In genomic region chr12:44476683-44477082, GRCh38 we compare ENCODE assay signal across 20 cellular contexts.
A peak's percentile ranks its signal among the peaks of the same experiment; 100 is the strongest.
DNase-seq lines count a peak whose midpoint lies in the region; ATAC-seq and TF ChIP-seq lines count a peak whose summit lies in the region.
"Had no signal": no experiment of that assay in that cellular context is flagged by ENCODE, and none has a peak within 500 bp of the region (broad histone marks: within the 10 kb centered on the region; RNA-seq: fewer than 3 reads in every experiment).

No MANE protein-coding gene starts in this region.

- H3K9me3 ChIP-seq in adipocyte (ENCODE audit: control insufficient read depth, low read length), result peaks cover 33% of the 10 kb centered on the region
- H3K9me3 ChIP-seq: BE2C, HAP-1 had no signal

- H3K4me1 ChIP-seq in adipocyte (ENCODE audit: control insufficient read depth, insufficient read depth, low read length), result no peaks in the 10 kb centered on the region
- H3K4me1 ChIP-seq: A549; BE2C; BLaER1 treated with 17β-estradiol and CSF1 and Interleukin-3, amounts not matched to agents 10 nM and 100 nM; HAP-1 had no signal

- no peak overlapping the region for H3K9ac ChIP-seq in adipocyte (ENCODE audit: low read length)
- H3K9ac ChIP-seq: BLaER1 treated with 17β-estradiol and CSF1 and Interleukin-3, amounts not matched to agents 10 nM and 100 nM; GM23248 had no signal

- no peak for ATAC-seq in HG03108 (IDR thresholded peaks at IDR 0.05; ENCODE audit: unreplicated experiment)
- ATAC-seq: A549 had no signal

- H3K4me3 ChIP-seq in adipocyte (ENCODE audit: low read length), result no peak overlapping the region
- H3K4me3 ChIP-seq: A549; BLaER1 treated with 17β-estradiol and CSF1 and Interleukin-3, amounts not matched to agents 10 nM and 100 nM; GM23248; HAP-1 had no signal

- TF ChIP-seq CTCF in GM12873 (IDR thresholded peaks at IDR 0.05; ENCODE audit: insufficient read depth, low read depth, low read length, missing control alignments), result peak; percentile 19

- H3K27me3 ChIP-seq in adipocyte (replicated peaks; ENCODE audit: control insufficient read depth, insufficient read depth, low read length), result no peaks in the 10 kb centered on the region
- H3K27me3 ChIP-seq: BE2C; BLaER1 treated with 17β-estradiol and CSF1 and Interleukin-3, amounts not matched to agents 10 nM and 100 nM had no signal

- H3K36me3 ChIP-seq in adipocyte (ENCODE audit: control insufficient read depth, insufficient read depth, low read length, severe bottlenecking), result no peaks in the 10 kb centered on the region
- H3K36me3 ChIP-seq: BE2C; BLaER1 treated with 17β-estradiol and CSF1 and Interleukin-3, amounts not matched to agents 10 nM and 100 nM; HAP-1 had no signal

- DNase-seq in DMS53 (lab: John Stamatoyannopoulos, UW) (peak; percentile 41), DMS53 treated with DMSO at 0.1 percent for 48 hours (lab: John Stamatoyannopoulos, UW; ENCODE audit: unreplicated experiment) (no peak), adipocyte (ENCODE audit: low read depth) (peak; percentile 1), NCI-H510A treated with DMSO at 0.1 percent for 48 hours (lab: John Stamatoyannopoulos, UW) (no peak)
- DNase-seq in activated naive CD4-positive, alpha-beta T cell treated with Interleukin-2 at 50 U/mL for 16 hours, result no peak
- DNase-seq: ACHN; AML-193; BE2C; CD4-positive, alpha-beta T cell; CD8-positive, alpha-beta memory T cell; DMS79; EL; GDM1; GM23248; HFFc6 had no signal

Comparison
In these comparisons a context has a peak if more than half of its experiments do, and no peak if none do; other contexts are left out.
1. DNase-seq: peak in DMS53 (single experiment) and adipocyte (single experiment); none in DMS53 treated with DMSO at 0.1 percent for 48 hours (single experiment), activated naive CD4-positive, alpha-beta T cell treated with Interleukin-2 at 50 U/mL for 16 hours (single experiment) and NCI-H510A treated with DMSO at 0.1 percent for 48 hours (single experiment).